8 cellular contexts compared by ENCODE assay signal in genomic region chrX:68694429-68695205, GRCh38. TPM values are rescaled to one million over a fixed set of nuclear protein-coding genes. Genes with fewer than 3 reads are reported as not detected.
DNase-seq lines count a peak whose midpoint lies in the region; ATAC-seq, FAIRE-seq and TF ChIP-seq lines count a peak whose summit lies in the region.

No MANE protein-coding gene starts in this region.

- no peak overlapping the region for H3K27ac ChIP-seq in prostate gland

- TF ChIP-seq CTCF in fibroblast of mammary gland (conservative IDR thresholded peaks at IDR 0.05; ENCODE audit: control insufficient read depth, insufficient read depth, low read depth, low read length) = no peak
- TF ChIP-seq CTCF in prostate gland (IDR thresholded peaks at IDR 0.05) = no peak

- ATAC-seq in GM19025 (IDR thresholded peaks at IDR 0.05; ENCODE audit: low read depth, unreplicated experiment) (peak; percentile 47), HG02840 (IDR thresholded peaks at IDR 0.05; ENCODE audit: low FRiP score, unreplicated experiment) (no peak)

- 77% methylated on average over 15 of the region's 17 CpGs for WGBS in prostate gland

- H3K4me3 ChIP-seq in NT2/D1 (ENCODE audit: insufficient read length, low read depth) (peak overlapping the region; percentile 59), fibroblast of mammary gland (ENCODE audit: control insufficient read depth, low read depth, low read length) (peak overlapping the region; percentile 48), prostate gland (peak overlapping the region; percentile 39 to 42)

- no peaks in the 10 kb centered on the region for H3K27me3 ChIP-seq in NT2/D1 (ENCODE audit: insufficient read depth, insufficient read length)
- H3K27me3 ChIP-seq in prostate gland (replicated peaks; ENCODE audit: insufficient read depth) = no peaks in the 10 kb centered on the region

- H3K9me3 ChIP-seq in NT2/D1 (ENCODE audit: insufficient read depth, low read length) = no peaks in the 10 kb centered on the region
- H3K9me3 ChIP-seq in prostate gland = no peaks in the 10 kb centered on the region

- H3K36me3 ChIP-seq in NT2/D1 (ENCODE audit: insufficient read depth, insufficient read length, low read length) (peaks cover 6% of the 10 kb centered on the region), prostate gland (no peaks in the 10 kb centered on the region)

- TF ChIP-seq POLR2A in prostate gland (IDR thresholded peaks at IDR 0.05) = no peak

- H3K4me1 ChIP-seq in NT2/D1 (ENCODE audit: insufficient read depth, insufficient read length) (peaks cover 23% of the 10 kb centered on the region), prostate gland (replicated peaks) (no peaks in the 10 kb centered on the region)

- intact Hi-C loops in prostate gland (cut with DNase I) = no loop called here

- FAIRE-seq in frontal cortex (lab: Jason Lieb, UNC) = no peak

- DNase-seq in NT2/D1 (ENCODE audit: low read depth, low spot score) (no peak), fibroblast of mammary gland (ENCODE audit: low read depth) (peak; percentile 16), prostate gland (ENCODE audit: low spot score) (no peak), frontal cortex (ENCODE audit: low spot score in 2 of 2) (no peak), hypothalamus (lab: John Stamatoyannopoulos, UW) (no peak)
- no peak for DNase-seq in effector CD4-positive, alpha-beta T cell

- peak overlapping the region; percentile 81 for H3K9ac ChIP-seq in NT2/D1 (ENCODE audit: insufficient read length, low read depth)

RNA-seq across cellular contexts. Expression of gene STARD8, which starts 47.2 kb away (rescaled TPM):
- 10 to 100 TPM in 1 of 2 donors, 1 to 10 TPM in 1; 5.6 to 14.3 TPM for total RNA-seq in prostate gland
- 1.6 TPM for total RNA-seq in frontal cortex
